In genomic region chr1:20151906-20152598, GRCh38 we compare ENCODE assay signal across 1 cellular context.
TF ChIP-seq lines count a peak whose summit lies in the region.

No MANE protein-coding gene starts in this region.

TF ChIP-seq in HepG2, 621 proteins besides CTCF, POLR2A, EP300 and RAD21 (continued from another document and continues in another):
- TF ChIP-seq KDM2A (CRISPR knock-in tag; IDR thresholded peaks at IDR 0.05; ENCODE audit: borderline replicate concordance, low read depth) (peak; percentile 71), LCORL (IDR thresholded peaks at IDR 0.05) (no peak), LCORL (CRISPR knock-in tag; IDR thresholded peaks at IDR 0.05) (no peak), YEATS4 (CRISPR knock-in tag; IDR thresholded peaks at IDR 0.05; ENCODE audit: borderline replicate concordance) (no peak), ZFP91 (CRISPR knock-in tag; IDR thresholded peaks at IDR 0.05; ENCODE audit: borderline replicate concordance) (peak; percentile 61; the same call in 1 of the 2 replicates), POGZ (CRISPR knock-in tag; IDR thresholded peaks at IDR 0.05) (no peak), HOXA5 (CRISPR knock-in tag; IDR thresholded peaks at IDR 0.05) (no peak), TMF1 (CRISPR knock-in tag; IDR thresholded peaks at IDR 0.05; ENCODE audit: low read depth) (no peak), TCF7 (IDR thresholded peaks at IDR 0.05; ENCODE audit: low read depth) (no peak), ZNF160 (CRISPR knock-in tag; IDR thresholded peaks at IDR 0.05) (no peak), NFIC (IDR thresholded peaks at IDR 0.05; ENCODE audit: low read length) (no peak), ZNF788 (CRISPR knock-in tag; IDR thresholded peaks at IDR 0.05; ENCODE audit: borderline replicate concordance) (peak; percentile 64; the same call in 1 of the 2 replicates), FLYWCH1 (CRISPR knock-in tag; IDR thresholded peaks at IDR 0.05) (no peak), ZNF761 (CRISPR knock-in tag; conservative IDR thresholded peaks at IDR 0.05) (no peak), ZNF337 (CRISPR knock-in tag; IDR thresholded peaks at IDR 0.05; ENCODE audit: borderline replicate concordance, low read depth) (no peak), TFE3 (CRISPR knock-in tag; IDR thresholded peaks at IDR 0.05) (no peak), KLF12 (CRISPR knock-in tag; IDR thresholded peaks at IDR 0.05; ENCODE audit: borderline replicate concordance) (no peak), NONO (IDR thresholded peaks at IDR 0.05) (no peak), NONO (CRISPR knock-in tag; conservative IDR thresholded peaks at IDR 0.05) (0 out of 2 replicates have a peak, but pooled peaks have one; percentile 25), STAT5B (CRISPR knock-in tag; IDR thresholded peaks at IDR 0.05) (no peak), SRSF1 (optimal IDR thresholded peaks at IDR 0.05; ENCODE audit: low read depth, low read length) (no peak), SMAD3 (CRISPR knock-in tag; IDR thresholded peaks at IDR 0.05) (no peak), ZNF687 (CRISPR knock-in tag; IDR thresholded peaks at IDR 0.05) (peak; percentile 73), CREM (IDR thresholded peaks at IDR 0.05) (no peak), CREM (CRISPR knock-in tag; IDR thresholded peaks at IDR 0.05) (no peak), SIN3B (IDR thresholded peaks at IDR 0.05; ENCODE audit: low read length) (no peak), ZNF20 (CRISPR knock-in tag; IDR thresholded peaks at IDR 0.05) (no peak), ZNF891 (CRISPR knock-in tag; IDR thresholded peaks at IDR 0.05) (no peak), ZBTB44 (CRISPR knock-in tag; IDR thresholded peaks at IDR 0.05) (no peak), CAMTA2 (CRISPR knock-in tag; IDR thresholded peaks at IDR 0.05; ENCODE audit: borderline replicate concordance) (no peak), ZNF660 (CRISPR knock-in tag; IDR thresholded peaks at IDR 0.05; ENCODE audit: borderline replicate concordance, low read depth) (no peak), ZNF232 (CRISPR knock-in tag; IDR thresholded peaks at IDR 0.05; ENCODE audit: borderline replicate concordance) (no peak), IRX3 (CRISPR knock-in tag; IDR thresholded peaks at IDR 0.05; ENCODE audit: borderline replicate concordance, low read depth) (no peak), HDAC2 (CRISPR knock-in tag; IDR thresholded peaks at IDR 0.05) (no peak), GATA4 (IDR thresholded peaks at IDR 0.05; ENCODE audit: borderline replicate concordance, low read depth) (no peak), RAD51 (IDR thresholded peaks at IDR 0.05; ENCODE audit: borderline replicate concordance) (no peak), ZBTB7A (CRISPR knock-in tag; IDR thresholded peaks at IDR 0.05) (no peak), GFI1 (CRISPR knock-in tag; IDR thresholded peaks at IDR 0.05; ENCODE audit: borderline replicate concordance) (no peak), E2F1 (CRISPR knock-in tag; IDR thresholded peaks at IDR 0.05) (no peak), ZNF318 (CRISPR knock-in tag; IDR thresholded peaks at IDR 0.05) (no peak), ZBED4 (CRISPR knock-in tag; IDR thresholded peaks at IDR 0.05; ENCODE audit: borderline replicate concordance) (no peak)
